In genomic region chr16:67964477-67965131, GRCh38 we compare ENCODE assay signal across 1 cellular context.
TF ChIP-seq lines count a peak whose summit lies in the region.

No MANE protein-coding gene starts in this region.

TF ChIP-seq in HepG2, 621 proteins besides CTCF, POLR2A, EP300 and RAD21 (continued from another document):
- TF ChIP-seq PAXIP1 (CRISPR knock-in tag; conservative IDR thresholded peaks at IDR 0.05) (no peak), KDM2A (CRISPR knock-in tag; IDR thresholded peaks at IDR 0.05; ENCODE audit: borderline replicate concordance, low read depth) (0 out of 2 replicates have a peak, but pooled peaks have one; percentile 12), MTA1 (CRISPR knock-in tag; IDR thresholded peaks at IDR 0.05; ENCODE audit: borderline replicate concordance) (no peak), TBX2 (CRISPR knock-in tag; IDR thresholded peaks at IDR 0.05; ENCODE audit: borderline replicate concordance) (0 out of 2 replicates have a peak, but pooled peaks have one; percentile 10), ZBTB49 (CRISPR knock-in tag; IDR thresholded peaks at IDR 0.05; ENCODE audit: borderline replicate concordance) (no peak), ZNF281 (CRISPR knock-in tag; IDR thresholded peaks at IDR 0.05; ENCODE audit: borderline replicate concordance) (no peak), ETS1 (CRISPR knock-in tag; IDR thresholded peaks at IDR 0.05) (no peak), ZNF44 (CRISPR knock-in tag; IDR thresholded peaks at IDR 0.05) (no peak), ZFP91 (CRISPR knock-in tag; IDR thresholded peaks at IDR 0.05; ENCODE audit: borderline replicate concordance) (0 out of 2 replicates have a peak, but pooled peaks have one; percentile 7), CC2D1A (CRISPR knock-in tag; IDR thresholded peaks at IDR 0.05) (no peak), ZNF563 (CRISPR knock-in tag; IDR thresholded peaks at IDR 0.05) (no peak), NR2C2 (CRISPR knock-in tag; IDR thresholded peaks at IDR 0.05; ENCODE audit: borderline replicate concordance) (no peak)
